ENCODE assay signal across 22 cellular contexts in the genomic region with DNA sequence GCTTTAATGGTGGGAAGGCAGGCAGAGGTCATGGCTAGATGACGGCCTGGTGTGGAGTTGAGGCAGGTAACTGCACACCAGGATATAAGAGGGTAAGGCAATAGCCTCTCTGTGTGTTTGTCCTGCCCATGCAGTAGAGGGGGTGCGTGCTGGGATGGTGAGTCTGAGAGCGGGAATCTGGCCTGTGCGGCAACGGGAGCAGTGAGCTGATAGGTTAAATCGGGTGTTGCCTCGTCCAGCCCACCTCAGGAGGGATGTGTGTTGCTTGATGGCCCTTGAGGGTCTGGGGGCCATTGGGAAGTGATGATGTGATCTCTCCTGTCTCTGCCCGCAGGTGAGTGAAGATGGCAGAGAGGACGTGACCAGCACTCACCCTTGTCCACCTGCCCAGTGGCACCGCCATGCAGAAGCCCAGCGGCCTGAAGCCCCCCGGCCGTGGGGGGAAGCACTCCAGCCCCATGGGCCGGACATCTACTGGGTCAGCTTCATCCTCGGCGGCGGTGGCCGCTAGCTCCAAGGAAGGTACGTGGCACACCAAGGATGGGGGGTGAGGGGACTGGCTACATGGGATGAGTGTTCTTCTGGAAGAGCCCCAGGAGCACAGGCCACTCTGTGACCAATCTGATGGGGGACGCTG.
"Had no signal": no experiment of that assay in that cellular context is flagged by ENCODE, and none has a peak within 500 bp of the region (broad histone marks: within the 10 kb centered on the region; RNA-seq: fewer than 3 reads in every experiment).

No MANE protein-coding gene starts in this region.

- H3K9me3 Mint-ChIP-seq: activated CD4-positive, alpha-beta memory T cell treated with anti-CD3 and anti-CD28 coated beads for 36 hours; activated CD4-positive, alpha-beta T cell treated with anti-CD3 and anti-CD28 coated beads, Interleukin-2, amount 10 ng/mL, durations not matched to agents 7 days and 5 days; activated naive CD8-positive, alpha-beta T cell treated with anti-CD3 and anti-CD28 coated beads, Interleukin-2, amount 10 ng/mL, durations not matched to agents 7 days and 5 days; T-helper 1 cell treated with Interleukin-12 subunit alpha and Interleukin-12 subunit beta and Interleukin-4 antibody, amounts not matched to agents 30 μg/mL and 1 μg/mL, for 36 hours had no signal

- H3K4me3 Mint-ChIP-seq: activated CD4-positive, alpha-beta memory T cell treated with anti-CD3 and anti-CD28 coated beads for 36 hours; activated CD4-positive, alpha-beta T cell treated with anti-CD3 and anti-CD28 coated beads, Interleukin-2, amount 10 ng/mL, durations not matched to agents 7 days and 5 days; activated naive CD8-positive, alpha-beta T cell treated with anti-CD3 and anti-CD28 coated beads, Interleukin-2, amount 10 ng/mL, durations not matched to agents 7 days and 5 days; T-helper 1 cell treated with Interleukin-12 subunit alpha and Interleukin-12 subunit beta and Interleukin-4 antibody, amounts not matched to agents 30 μg/mL and 1 μg/mL, for 36 hours had no signal

- H3K4me3 ChIP-seq: adrenal gland, SJCRH30 had no signal

- H3K9me3 ChIP-seq: adrenal gland, SJCRH30 had no signal

- H3K27me3 Mint-ChIP-seq: activated CD4-positive, alpha-beta memory T cell treated with anti-CD3 and anti-CD28 coated beads for 36 hours; activated CD4-positive, alpha-beta T cell treated with anti-CD3 and anti-CD28 coated beads, Interleukin-2, amount 10 ng/mL, durations not matched to agents 7 days and 5 days had no signal

- DNase-seq: activated CD4-positive, alpha-beta memory T cell treated with anti-CD3 and anti-CD28 coated beads for 36 hours; activated CD4-positive, alpha-beta T cell treated with anti-CD3 and anti-CD28 coated beads, Interleukin-2, amount 10 ng/mL, durations not matched to agents 7 days and 5 days; activated CD4-positive, CD25-positive, alpha-beta regulatory T cell; activated CD8-positive, alpha-beta memory T cell treated with anti-CD3 and anti-CD28 coated beads for 24 hours; activated naive CD4-positive, alpha-beta T cell treated with anti-CD3 and anti-CD28 coated beads, Interleukin-2, amount 50 U/mL, for 16 hours; activated naive CD8-positive, alpha-beta T cell treated with anti-CD3 and anti-CD28 coated beads, Interleukin-2, amount 10 ng/mL, durations not matched to agents 7 days and 5 days; adrenal gland; anterior cingulate cortex; KG1; NCI-H1048; NCI-H146; NCI-H187 treated with DMSO at 0.1 percent for 48 hours; NCI-H2171; NCI-H2227 treated with DMSO at 0.1 percent for 48 hours; NCI-H526 treated with DMSO at 0.1 percent for 48 hours; NCI-H82; OCI-M1; Right ventricle myocardium superior; RPMI8226; SJCRH30 had no signal

- H3K27me3 ChIP-seq: adrenal gland, SJCRH30 had no signal

- H3K4me1 ChIP-seq: adrenal gland, SJCRH30 had no signal

- H3K36me3 Mint-ChIP-seq: activated CD4-positive, alpha-beta memory T cell treated with anti-CD3 and anti-CD28 coated beads for 36 hours; activated naive CD8-positive, alpha-beta T cell treated with anti-CD3 and anti-CD28 coated beads, Interleukin-2, amount 10 ng/mL, durations not matched to agents 7 days and 5 days had no signal

- H3K27ac Mint-ChIP-seq: activated CD4-positive, alpha-beta memory T cell treated with anti-CD3 and anti-CD28 coated beads for 36 hours; activated CD4-positive, alpha-beta T cell treated with anti-CD3 and anti-CD28 coated beads, Interleukin-2, amount 10 ng/mL, durations not matched to agents 7 days and 5 days; activated naive CD8-positive, alpha-beta T cell treated with anti-CD3 and anti-CD28 coated beads, Interleukin-2, amount 10 ng/mL, durations not matched to agents 7 days and 5 days; T-helper 1 cell treated with Interleukin-12 subunit alpha and Interleukin-12 subunit beta and Interleukin-4 antibody, amounts not matched to agents 30 μg/mL and 1 μg/mL, for 36 hours had no signal

- H3K36me3 ChIP-seq: adrenal gland had no signal

- H3K27ac ChIP-seq: adrenal gland, SJCRH30 had no signal

- ATAC-seq: Panc1 had no signal
